In the genomic region with DNA sequence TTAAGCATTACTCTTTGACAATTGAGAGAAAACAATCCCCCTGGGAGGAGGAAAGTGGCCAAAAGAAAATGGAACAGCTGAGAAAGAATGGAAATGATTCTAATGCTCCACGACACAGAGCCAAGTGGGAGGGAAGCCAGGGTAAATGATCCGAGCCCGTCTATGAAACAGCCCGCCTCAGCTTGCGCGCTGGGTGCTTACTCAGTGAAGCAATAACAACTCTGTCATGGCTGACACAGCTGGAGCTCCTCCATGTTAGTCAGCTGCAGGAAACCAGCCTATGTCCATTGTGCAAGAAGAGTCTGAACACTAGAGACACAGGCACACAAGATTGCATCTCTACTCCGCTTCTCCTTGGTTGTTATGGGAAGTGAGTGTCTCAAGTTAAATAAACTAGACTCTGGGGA, we compare ENCODE assay signal across 1 cellular context.
A peak's percentile ranks its signal among the peaks of the same experiment; 100 is the strongest.
TF ChIP-seq lines count a peak whose summit lies in the region.

No MANE protein-coding gene starts in this region.

TF ChIP-seq in K562, 482 proteins besides CTCF, POLR2A, EP300 and RAD21 (continued from another document and continues in another):
- no peak for TF ChIP-seq TCFL5 (CRISPR knock-in tag; conservative IDR thresholded peaks at IDR 0.05)
- peak; percentile 79 for TF ChIP-seq HMBOX1 (IDR thresholded peaks at IDR 0.05)
- no peak for TF ChIP-seq SUPT5H (IDR thresholded peaks at IDR 0.05)
- TF ChIP-seq ATF3 (IDR thresholded peaks at IDR 0.05) = peak; percentile 51; the same call in 1 of the 2 replicates
- TF ChIP-seq ATF3 (CRISPR knock-in tag; conservative IDR thresholded peaks at IDR 0.05) = no peak
- 0 out of 2 replicates have a peak, but pooled peaks have one; percentile 24 for TF ChIP-seq E2F3 (CRISPR knock-in tag; IDR thresholded peaks at IDR 0.05)
- TF ChIP-seq BRD4 (IDR thresholded peaks at IDR 0.05) = no peak
- no peak for TF ChIP-seq ZNF384 (IDR thresholded peaks at IDR 0.05; ENCODE audit: low read depth, low read length)
- TF ChIP-seq SREBF2 (CRISPR knock-in tag; IDR thresholded peaks at IDR 0.05) = no peak
- TF ChIP-seq ERF (CRISPR knock-in tag; IDR thresholded peaks at IDR 0.05) = no peak
- TF ChIP-seq SP1 (CRISPR knock-in tag; IDR thresholded peaks at IDR 0.05) = no peak
- TF ChIP-seq ETV6 (IDR thresholded peaks at IDR 0.05; ENCODE audit: borderline replicate concordance in 1 of 2, low read depth in 2 of 2, low read length in 1 of 2) = no peak
- TF ChIP-seq ETV6 (CRISPR knock-in tag; IDR thresholded peaks at IDR 0.05; ENCODE audit: borderline replicate concordance) = no peak
- TF ChIP-seq, protein P1, sequence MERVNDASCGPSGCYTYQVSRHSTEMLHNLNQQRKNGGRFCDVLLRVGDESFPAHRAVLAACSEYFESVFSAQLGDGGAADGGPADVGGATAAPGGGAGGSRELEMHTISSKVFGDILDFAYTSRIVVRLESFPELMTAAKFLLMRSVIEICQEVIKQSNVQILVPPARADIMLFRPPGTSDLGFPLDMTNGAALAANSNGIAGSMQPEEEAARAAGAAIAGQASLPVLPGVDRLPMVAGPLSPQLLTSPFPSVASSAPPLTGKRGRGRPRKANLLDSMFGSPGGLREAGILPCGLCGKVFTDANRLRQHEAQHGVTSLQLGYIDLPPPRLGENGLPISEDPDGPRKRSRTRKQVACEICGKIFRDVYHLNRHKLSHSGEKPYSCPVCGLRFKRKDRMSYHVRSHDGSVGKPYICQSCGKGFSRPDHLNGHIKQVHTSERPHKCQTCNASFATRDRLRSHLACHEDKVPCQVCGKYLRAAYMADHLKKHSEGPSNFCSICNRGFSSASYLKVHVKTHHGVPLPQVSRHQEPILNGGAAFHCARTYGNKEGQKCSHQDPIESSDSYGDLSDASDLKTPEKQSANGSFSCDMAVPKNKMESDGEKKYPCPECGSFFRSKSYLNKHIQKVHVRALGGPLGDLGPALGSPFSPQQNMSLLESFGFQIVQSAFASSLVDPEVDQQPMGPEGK (CRISPR knock-in tag; IDR thresholded peaks at IDR 0.05; ENCODE audit: borderline replicate concordance) = no peak
- TF ChIP-seq IFI16 (CRISPR knock-in tag; IDR thresholded peaks at IDR 0.05) = no peak
- TF ChIP-seq ATF4 (CRISPR knock-in tag; IDR thresholded peaks at IDR 0.05) = no peak
- no peak for TF ChIP-seq FOXO4 (CRISPR knock-in tag; IDR thresholded peaks at IDR 0.05)
- TF ChIP-seq HDGF (IDR thresholded peaks at IDR 0.05) = no peak
- no peak for TF ChIP-seq ZBTB2 (IDR thresholded peaks at IDR 0.05)
- TF ChIP-seq POLR2H (tag; IDR thresholded peaks at IDR 0.05; ENCODE audit: low read depth) = no peak
- no peak for TF ChIP-seq CBX1 (IDR thresholded peaks at IDR 0.05; ENCODE audit: low read depth)
- TF ChIP-seq CHD4 (IDR thresholded peaks at IDR 0.05; ENCODE audit: insufficient read depth, insufficient replicate concordance, low read depth, low read length, poor library complexity, severe bottlenecking) = no peak
- no peak for TF ChIP-seq SRF (CRISPR knock-in tag; IDR thresholded peaks at IDR 0.05)
- TF ChIP-seq E2F5 (CRISPR knock-in tag; IDR thresholded peaks at IDR 0.05) = no peak
- TF ChIP-seq ZBTB17 (CRISPR knock-in tag; IDR thresholded peaks at IDR 0.05) = 0 out of 2 replicates have a peak, but pooled peaks have one; percentile 40
- no peak for TF ChIP-seq PYGO2 (tag; IDR thresholded peaks at IDR 0.05)
- TF ChIP-seq SMARCA5 (IDR thresholded peaks at IDR 0.05) = no peak
- TF ChIP-seq PURB (CRISPR knock-in tag; IDR thresholded peaks at IDR 0.05; ENCODE audit: low read depth) = no peak
- no peak for TF ChIP-seq ZZZ3 (IDR thresholded peaks at IDR 0.05)
- TF ChIP-seq ZNF124 (CRISPR knock-in tag; IDR thresholded peaks at IDR 0.05) = no peak
- peak; percentile 66; the same call in 1 of the 2 replicates for TF ChIP-seq BACH1 (tag; IDR thresholded peaks at IDR 0.05)
- TF ChIP-seq ZBED1 (IDR thresholded peaks at IDR 0.05) = no peak
- no peak for TF ChIP-seq NCOR1 (IDR thresholded peaks at IDR 0.05)
- TF ChIP-seq, protein P2, sequence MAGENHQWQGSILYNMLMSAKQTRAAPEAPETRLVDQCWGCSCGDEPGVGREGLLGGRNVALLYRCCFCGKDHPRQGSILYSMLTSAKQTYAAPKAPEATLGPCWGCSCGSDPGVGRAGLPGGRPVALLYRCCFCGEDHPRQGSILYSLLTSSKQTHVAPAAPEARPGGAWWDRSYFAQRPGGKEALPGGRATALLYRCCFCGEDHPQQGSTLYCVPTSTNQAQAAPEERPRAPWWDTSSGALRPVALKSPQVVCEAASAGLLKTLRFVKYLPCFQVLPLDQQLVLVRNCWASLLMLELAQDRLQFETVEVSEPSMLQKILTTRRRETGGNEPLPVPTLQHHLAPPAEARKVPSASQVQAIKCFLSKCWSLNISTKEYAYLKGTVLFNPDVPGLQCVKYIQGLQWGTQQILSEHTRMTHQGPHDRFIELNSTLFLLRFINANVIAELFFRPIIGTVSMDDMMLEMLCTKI (IDR thresholded peaks at IDR 0.05; ENCODE audit: partially characterized antibody) = no peak
- TF ChIP-seq, protein P3, sequence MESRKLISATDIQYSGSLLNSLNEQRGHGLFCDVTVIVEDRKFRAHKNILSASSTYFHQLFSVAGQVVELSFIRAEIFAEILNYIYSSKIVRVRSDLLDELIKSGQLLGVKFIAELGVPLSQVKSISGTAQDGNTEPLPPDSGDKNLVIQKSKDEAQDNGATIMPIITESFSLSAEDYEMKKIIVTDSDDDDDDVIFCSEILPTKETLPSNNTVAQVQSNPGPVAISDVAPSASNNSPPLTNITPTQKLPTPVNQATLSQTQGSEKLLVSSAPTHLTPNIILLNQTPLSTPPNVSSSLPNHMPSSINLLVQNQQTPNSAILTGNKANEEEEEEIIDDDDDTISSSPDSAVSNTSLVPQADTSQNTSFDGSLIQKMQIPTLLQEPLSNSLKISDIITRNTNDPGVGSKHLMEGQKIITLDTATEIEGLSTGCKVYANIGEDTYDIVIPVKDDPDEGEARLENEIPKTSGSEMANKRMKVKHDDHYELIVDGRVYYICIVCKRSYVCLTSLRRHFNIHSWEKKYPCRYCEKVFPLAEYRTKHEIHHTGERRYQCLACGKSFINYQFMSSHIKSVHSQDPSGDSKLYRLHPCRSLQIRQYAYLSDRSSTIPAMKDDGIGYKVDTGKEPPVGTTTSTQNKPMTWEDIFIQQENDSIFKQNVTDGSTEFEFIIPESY (CRISPR knock-in tag; IDR thresholded peaks at IDR 0.05) = no peak
- TF ChIP-seq, protein P4, sequence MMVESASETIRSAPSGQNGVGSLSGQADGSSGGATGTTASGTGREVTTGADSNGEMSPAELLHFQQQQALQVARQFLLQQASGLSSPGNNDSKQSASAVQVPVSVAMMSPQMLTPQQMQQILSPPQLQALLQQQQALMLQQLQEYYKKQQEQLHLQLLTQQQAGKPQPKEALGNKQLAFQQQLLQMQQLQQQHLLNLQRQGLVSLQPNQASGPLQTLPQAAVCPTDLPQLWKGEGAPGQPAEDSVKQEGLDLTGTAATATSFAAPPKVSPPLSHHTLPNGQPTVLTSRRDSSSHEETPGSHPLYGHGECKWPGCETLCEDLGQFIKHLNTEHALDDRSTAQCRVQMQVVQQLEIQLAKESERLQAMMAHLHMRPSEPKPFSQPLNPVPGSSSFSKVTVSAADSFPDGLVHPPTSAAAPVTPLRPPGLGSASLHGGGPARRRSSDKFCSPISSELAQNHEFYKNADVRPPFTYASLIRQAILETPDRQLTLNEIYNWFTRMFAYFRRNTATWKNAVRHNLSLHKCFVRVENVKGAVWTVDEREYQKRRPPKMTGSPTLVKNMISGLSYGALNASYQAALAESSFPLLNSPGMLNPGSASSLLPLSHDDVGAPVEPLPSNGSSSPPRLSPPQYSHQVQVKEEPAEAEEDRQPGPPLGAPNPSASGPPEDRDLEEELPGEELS (CRISPR knock-in tag; IDR thresholded peaks at IDR 0.05; ENCODE audit: borderline replicate concordance) = no peak
- 0 out of 2 replicates have a peak, but pooled peaks have one; percentile 31 for TF ChIP-seq ZNF175 (CRISPR knock-in tag; IDR thresholded peaks at IDR 0.05; ENCODE audit: low read depth)
- no peak for TF ChIP-seq ZNF324 (CRISPR knock-in tag; IDR thresholded peaks at IDR 0.05)
- no peak for TF ChIP-seq ATF1 (CRISPR knock-in tag; IDR thresholded peaks at IDR 0.05)
- no peak for TF ChIP-seq ATF1 (tag; IDR thresholded peaks at IDR 0.05)
- TF ChIP-seq HNRNPH1 (optimal IDR thresholded peaks at IDR 0.05; ENCODE audit: low read depth, low read length) = no peak
- no peak for TF ChIP-seq E2F8 (IDR thresholded peaks at IDR 0.05; ENCODE audit: low read depth, partially characterized antibody)
- no peak for TF ChIP-seq CTBP1 (IDR thresholded peaks at IDR 0.05; ENCODE audit: borderline replicate concordance)
- no peak for TF ChIP-seq CCAR2 (IDR thresholded peaks at IDR 0.05; ENCODE audit: low read depth, low read length)
- no peak for TF ChIP-seq SREBF1 (IDR thresholded peaks at IDR 0.05; ENCODE audit: borderline replicate concordance, low read depth, low read length)
- no peak for TF ChIP-seq ZNF717 (CRISPR knock-in tag; IDR thresholded peaks at IDR 0.05)
- no peak for TF ChIP-seq THRAP3 (IDR thresholded peaks at IDR 0.05; ENCODE audit: borderline replicate concordance)
- peak; percentile 90 for TF ChIP-seq ZNF766 (CRISPR knock-in tag; conservative IDR thresholded peaks at IDR 0.05)
- no peak for TF ChIP-seq ZSCAN29 (IDR thresholded peaks at IDR 0.05)
- TF ChIP-seq RBM17 (IDR thresholded peaks at IDR 0.05; ENCODE audit: borderline replicate concordance, low read depth, low read length) = no peak
- TF ChIP-seq MBD2 (IDR thresholded peaks at IDR 0.05; ENCODE audit: borderline replicate concordance, low read depth) = no peak
- TF ChIP-seq FOXK2 (conservative IDR thresholded peaks at IDR 0.05 in 1 of 2, IDR thresholded peaks at IDR 0.05 in 1 of 2; ENCODE audit: low read depth in 2 of 2) = peak; percentile 20 to 32; a peak in 1 of 4 replicates
- TF ChIP-seq ZNF24 (IDR thresholded peaks at IDR 0.05) = no peak
- no peak for TF ChIP-seq NFRKB (IDR thresholded peaks at IDR 0.05; ENCODE audit: low read depth)
